33 cellular contexts compared by ENCODE assay signal in genomic region chr11:134880788-134881187, GRCh38.
A peak's percentile ranks its signal among the peaks of the same experiment; 100 is the strongest.
DNase-seq lines count a peak whose midpoint lies in the region; ATAC-seq and TF ChIP-seq lines count a peak whose summit lies in the region.
"Had no signal": no experiment of that assay in that cellular context is flagged by ENCODE, and none has a peak within 500 bp of the region (broad histone marks: within the 10 kb centered on the region; RNA-seq: fewer than 3 reads in every experiment).

No MANE protein-coding gene starts in this region.

- peak; percentile 29 for DNase-seq in cardiac septum (ENCODE audit: low spot score)
- DNase-seq in right atrium auricular region (ENCODE audit: low spot score): no peak
- peak; percentile 34 for DNase-seq in esophagus muscularis mucosa (ENCODE audit: extremely low spot score)
- peak; percentile 37 for DNase-seq in type B pancreatic cell (ENCODE audit: extremely low spot score, unreplicated experiment)
- no peak for DNase-seq in SIG-M5 (lab: John Stamatoyannopoulos, UW)
- DNase-seq: 8988T; ACHN; AML-193; BE2C; C1 segment of cervical spinal cord; Caco-2; Calu3; CD4-positive, alpha-beta memory T cell; CD4-positive, alpha-beta T cell; CD4-positive, CD25-positive, alpha-beta regulatory T cell; CD8-positive, alpha-beta memory T cell; CD8-positive, alpha-beta T cell; COR-L47; DMS 273 treated with DMSO at 0.1 percent for 48 hours; DMS153; DMS53; DMS79; DMS79 treated with DMSO at 0.1 percent for 48 hours; DND-41; EL had no signal

- no peak for ATAC-seq in GM19035 (IDR thresholded peaks at IDR 0.05; ENCODE audit: unreplicated experiment)
- ATAC-seq: A549; CD8-positive, alpha-beta T cell had no signal

- H3K27ac Mint-ChIP-seq in type B pancreatic cell: no peak overlapping the region
- H3K27ac Mint-ChIP-seq: B cell; CD14-positive monocyte; CD4-positive, alpha-beta memory T cell; CD4-positive, alpha-beta T cell; CD4-positive, CD25-positive, alpha-beta regulatory T cell; CD8-positive, alpha-beta memory T cell; CD8-positive, alpha-beta T cell had no signal

- WGBS in esophagus muscularis mucosa: 86% methylated on average over 1 of the region's 6 CpGs

- TF ChIP-seq CTCF in right atrium auricular region (IDR thresholded peaks at IDR 0.05) (no peak), esophagus muscularis mucosa (IDR thresholded peaks at IDR 0.05) (no peak), type B pancreatic cell (conservative IDR thresholded peaks at IDR 0.05) (no peak)

- no peak for TF ChIP-seq EP300 in esophagus muscularis mucosa (IDR thresholded peaks at IDR 0.05)

- H3K4me3 ChIP-seq in right atrium auricular region (no peak overlapping the region), esophagus muscularis mucosa (no peak overlapping the region)
- H3K4me3 ChIP-seq: A549; BLaER1; BLaER1 treated with 17β-estradiol and CSF1 and Interleukin-3, amounts not matched to agents 10 nM and 100 nM had no signal

- H3K27me3 Mint-ChIP-seq in type B pancreatic cell: peaks cover 34% of the 10 kb centered on the region

- H3K36me3 Mint-ChIP-seq in type B pancreatic cell: no peaks in the 10 kb centered on the region
- H3K36me3 Mint-ChIP-seq: CD14-positive monocyte; CD4-positive, alpha-beta memory T cell; CD4-positive, CD25-positive, alpha-beta regulatory T cell; CD8-positive, alpha-beta memory T cell; CD8-positive, alpha-beta T cell had no signal

- intact Hi-C loops in cardiac septum (cut with DNase I): no loop called here
- intact Hi-C loops in esophagus muscularis mucosa (cut with DNase I): no loop called here

- H3K27ac ChIP-seq in right atrium auricular region: no peak overlapping the region
- no peak overlapping the region for H3K27ac ChIP-seq in esophagus muscularis mucosa (replicated peaks in 1 of 4)
- H3K27ac ChIP-seq: 22Rv1; A549; BLaER1; BLaER1 treated with 17β-estradiol and CSF1 and Interleukin-3, amounts not matched to agents 10 nM and 100 nM; C4-2B had no signal

- H3K4me1 Mint-ChIP-seq in type B pancreatic cell (ENCODE audit: unreplicated experiment): no peaks in the 10 kb centered on the region
- H3K4me1 Mint-ChIP-seq: B cell; CD14-positive monocyte; CD4-positive, alpha-beta memory T cell; CD4-positive, CD25-positive, alpha-beta regulatory T cell; CD8-positive, alpha-beta memory T cell had no signal

- no peaks in the 10 kb centered on the region for H3K9me3 Mint-ChIP-seq in type B pancreatic cell
- H3K9me3 Mint-ChIP-seq: CD4-positive, alpha-beta memory T cell; CD4-positive, alpha-beta T cell; CD4-positive, CD25-positive, alpha-beta regulatory T cell; CD8-positive, alpha-beta memory T cell; CD8-positive, alpha-beta T cell had no signal

- H3K27me3 ChIP-seq in right atrium auricular region: no peaks in the 10 kb centered on the region
- peaks cover 0 to 62% (median 0%) of the 10 kb centered on the region in 4 donors for H3K27me3 ChIP-seq in esophagus muscularis mucosa
- H3K27me3 ChIP-seq: BLaER1; BLaER1 treated with 17β-estradiol and CSF1 and Interleukin-3, amounts not matched to agents 10 nM and 100 nM had no signal

- H3K36me3 ChIP-seq in right atrium auricular region (no peaks in the 10 kb centered on the region), esophagus muscularis mucosa (no peaks in the 10 kb centered on the region)
- H3K36me3 ChIP-seq: BE2C; BLaER1; BLaER1 treated with 17β-estradiol and CSF1 and Interleukin-3, amounts not matched to agents 10 nM and 100 nM had no signal

- no peaks in the 10 kb centered on the region for H3K4me1 ChIP-seq in right atrium auricular region
- no peaks in the 10 kb centered on the region for H3K4me1 ChIP-seq in esophagus muscularis mucosa
- H3K4me1 ChIP-seq: A549; BE2C; BLaER1; BLaER1 treated with 17β-estradiol and CSF1 and Interleukin-3, amounts not matched to agents 10 nM and 100 nM; Caco-2 had no signal

- H3K9me3 ChIP-seq in right atrium auricular region (no peaks in the 10 kb centered on the region), esophagus muscularis mucosa (no peaks in the 10 kb centered on the region)
- H3K9me3 ChIP-seq: A549; BE2C; BLaER1; BLaER1 treated with 17β-estradiol and CSF1 and Interleukin-3, amounts not matched to agents 10 nM and 100 nM; Caco-2 had no signal

- TF ChIP-seq POLR2A in esophagus muscularis mucosa (IDR thresholded peaks at IDR 0.05; ENCODE audit: low read depth): no peak

- no peak overlapping the region for H3K4me3 Mint-ChIP-seq in type B pancreatic cell
- H3K4me3 Mint-ChIP-seq: B cell; CD14-positive monocyte; CD4-positive, alpha-beta memory T cell; CD4-positive, alpha-beta T cell; CD4-positive, CD25-positive, alpha-beta regulatory T cell; CD8-positive, alpha-beta memory T cell; CD8-positive, alpha-beta T cell had no signal

Comparison
In these comparisons a context has a peak if more than half of its experiments do, and no peak if none do; other contexts are left out.
1. DNase-seq: peak in cardiac septum (single experiment), esophagus muscularis mucosa (single experiment) and type B pancreatic cell (single experiment); none in right atrium auricular region (single experiment) and SIG-M5 (single experiment).